Comparison of ENCODE assay signal across 22 cellular contexts in genomic region chr3:170344971-170345370, GRCh38. TPM values are rescaled to one million over a fixed set of nuclear protein-coding genes. Genes with fewer than 3 reads are reported as not detected.
DNase-seq lines count a peak whose midpoint lies in the region; ATAC-seq and TF ChIP-seq lines count a peak whose summit lies in the region.
"Had no signal": no experiment of that assay in that cellular context is flagged by ENCODE, and none has a peak within 500 bp of the region (broad histone marks: within the 10 kb centered on the region; RNA-seq: fewer than 3 reads in every experiment).

No MANE protein-coding gene starts in this region.

- no peaks in the 10 kb centered on the region for H3K27me3 Mint-ChIP-seq in activated CD4-positive, alpha-beta T cell treated with anti-CD3 and anti-CD28 coated beads for 36 hours
- H3K27me3 Mint-ChIP-seq in osteocyte (ENCODE audit: unreplicated experiment) = no peaks in the 10 kb centered on the region
- H3K27me3 Mint-ChIP-seq: activated CD4-positive, alpha-beta T cell treated with anti-CD3 and anti-CD28 coated beads, Interleukin-2, amount 10 ng/mL, durations not matched to agents 24 days and 14 days; central memory CD8-positive, alpha-beta T cell had no signal

- TF ChIP-seq CTCF in brain microvascular endothelial cell (IDR thresholded peaks at IDR 0.05; ENCODE audit: low read depth, low read length, missing control alignments) (no peak), osteocyte (IDR thresholded peaks at IDR 0.05) (no peak)

- peaks cover 8% of the 10 kb centered on the region for H3K4me1 Mint-ChIP-seq in activated CD4-positive, alpha-beta T cell treated with anti-CD3 and anti-CD28 coated beads for 36 hours
- peaks cover 9% of the 10 kb centered on the region for H3K4me1 Mint-ChIP-seq in osteocyte (ENCODE audit: unreplicated experiment)
- H3K4me1 Mint-ChIP-seq: central memory CD8-positive, alpha-beta T cell; neural progenitor cell had no signal

- peak overlapping the region; percentile 22 for H3K27ac ChIP-seq in brain microvascular endothelial cell
- H3K27ac ChIP-seq: C4-2B, neural progenitor cell, SJSA1 had no signal

- no peaks in the 10 kb centered on the region for H3K36me3 Mint-ChIP-seq in activated CD4-positive, alpha-beta T cell treated with anti-CD3 and anti-CD28 coated beads for 36 hours (ENCODE audit: low read depth)
- no peaks in the 10 kb centered on the region for H3K36me3 Mint-ChIP-seq in osteocyte (ENCODE audit: unreplicated experiment)
- H3K36me3 Mint-ChIP-seq: neural progenitor cell had no signal

- DNase-seq in activated CD4-positive, alpha-beta T cell treated with anti-CD3 and anti-CD28 coated beads for 36 hours = no peak
- DNase-seq in activated CD4-positive, alpha-beta T cell treated with anti-CD3 and anti-CD28 coated beads for 48 hours = no peak
- DNase-seq in NCI-H226 (peak; percentile 33), brain microvascular endothelial cell (no peak), osteocyte (ENCODE audit: extremely low spot score, unreplicated experiment) (no peak), NCI-H2196 treated with DMSO at 0.1 percent for 48 hours (lab: John Stamatoyannopoulos, UW; ENCODE audit: unreplicated experiment) (no peak), NCI-H2107 (lab: John Stamatoyannopoulos, UW) (no peak), H4 (ENCODE audit: low spot score) (no peak)
- DNase-seq: activated CD4-positive, alpha-beta T cell treated with anti-CD3 and anti-CD28 coated beads, Interleukin-2, amount 10 ng/mL, durations not matched to agents 24 days and 14 days; activated effector memory CD4-positive, alpha-beta T cell treated with anti-CD3 and anti-CD28 coated beads, Interleukin-2, amount 50 U/mL, for 16 hours; amniotic stem cell; DMS 273 treated with DMSO at 0.1 percent for 48 hours; midbrain; NCI-H1105 treated with DMSO at 0.1 percent for 48 hours; NCI-H748 treated with DMSO at 0.1 percent for 48 hours; substantia nigra had no signal

- in situ Hi-C loops in brain microvascular endothelial cell (cut with HindIII; ENCODE audit: low pct_ligation_motif_present, low sequenced_read_pairs) = no loop called here

- H3K27ac Mint-ChIP-seq in activated CD4-positive, alpha-beta T cell treated with anti-CD3 and anti-CD28 coated beads for 36 hours = no peak overlapping the region
- peak overlapping the region; percentile 35 for H3K27ac Mint-ChIP-seq in osteocyte (ENCODE audit: unreplicated experiment)
- H3K27ac Mint-ChIP-seq: activated CD4-positive, alpha-beta T cell treated with anti-CD3 and anti-CD28 coated beads, Interleukin-2, amount 10 ng/mL, durations not matched to agents 24 days and 14 days; neural progenitor cell; T-helper 2 cell treated with Interferon-gamma antibody and Interleukin-4, amounts not matched to agents 5 μg/mL and 100 μg/mL, for 36 hours had no signal

- CTCF ChIA-PET in activated CD4-positive, alpha-beta T cell treated with anti-CD3 and anti-CD28 coated beads for 36 hours (lab: Charles Lee) = no interaction called here

- POLR2A ChIA-PET in activated CD4-positive, alpha-beta T cell treated with anti-CD3 and anti-CD28 coated beads for 36 hours (lab: Charles Lee) = no interaction called here

- H3K4me3 ChIP-seq in brain microvascular endothelial cell (ENCODE audit: low read depth, low read length) = no peak overlapping the region
- H3K4me3 ChIP-seq: GM12878, neural progenitor cell, SJSA1 had no signal

- no peaks in the 10 kb centered on the region for H3K9me3 Mint-ChIP-seq in activated CD4-positive, alpha-beta T cell treated with anti-CD3 and anti-CD28 coated beads for 36 hours (ENCODE audit: low read depth)
- no peaks in the 10 kb centered on the region for H3K9me3 Mint-ChIP-seq in osteocyte (ENCODE audit: unreplicated experiment)
- H3K9me3 Mint-ChIP-seq: activated CD4-positive, alpha-beta T cell treated with anti-CD3 and anti-CD28 coated beads, Interleukin-2, amount 10 ng/mL, durations not matched to agents 24 days and 14 days; central memory CD8-positive, alpha-beta T cell; T-helper 2 cell treated with Interferon-gamma antibody and Interleukin-4, amounts not matched to agents 5 μg/mL and 100 μg/mL, for 36 hours had no signal

- no peak overlapping the region for H3K4me3 Mint-ChIP-seq in activated CD4-positive, alpha-beta T cell treated with anti-CD3 and anti-CD28 coated beads for 36 hours
- no peak overlapping the region for H3K4me3 Mint-ChIP-seq in osteocyte (ENCODE audit: unreplicated experiment)
- H3K4me3 Mint-ChIP-seq: activated CD4-positive, alpha-beta T cell treated with anti-CD3 and anti-CD28 coated beads, Interleukin-2, amount 10 ng/mL, durations not matched to agents 24 days and 14 days; central memory CD8-positive, alpha-beta T cell; neural progenitor cell; T-helper 2 cell treated with Interferon-gamma antibody and Interleukin-4, amounts not matched to agents 5 μg/mL and 100 μg/mL, for 36 hours had no signal

- ATAC-seq in activated CD4-positive, alpha-beta T cell treated with anti-CD3 and anti-CD28 coated beads for 36 hours = peak; percentile 26
- ATAC-seq: GM12878 had no signal

- intact Hi-C loops in activated CD4-positive, alpha-beta T cell treated with anti-CD3 and anti-CD28 coated beads for 36 hours (cut with DNase I, micrococcal nuclease) = no loop called here

- no peaks in the 10 kb centered on the region for H3K27me3 ChIP-seq in brain microvascular endothelial cell (replicated peaks)
- H3K27me3 ChIP-seq: neural progenitor cell, SJSA1 had no signal

- no peaks in the 10 kb centered on the region for H3K36me3 ChIP-seq in brain microvascular endothelial cell (replicated peaks)
- H3K36me3 ChIP-seq: neural progenitor cell, SJSA1 had no signal

RNA-seq across cellular contexts. Expression of gene SKIL, which starts 12.5 kb away (rescaled TPM):
- total RNA-seq in activated CD4-positive, alpha-beta T cell treated with anti-CD3 and anti-CD28 coated beads for 36 hours = 10 to 100 TPM; 15.6 to 20.3 TPM
- 74.4 and 83.0 TPM in 2 replicates for total RNA-seq in osteocyte
- 36.4 and 43.0 TPM in 2 replicates for total RNA-seq in H4 (2014; rRNA removed; shearing (Covaris generic))
